19 cellular contexts compared by ENCODE assay signal in genomic region chrX:5898463-5898862, GRCh38.
"Had no signal": no experiment of that assay in that cellular context is flagged by ENCODE, and none has a peak within 500 bp of the region (broad histone marks: within the 10 kb centered on the region; RNA-seq: fewer than 3 reads in every experiment).

No MANE protein-coding gene starts in this region.

- H3K36me3 Mint-ChIP-seq: naive thymus-derived CD4-positive, alpha-beta T cell had no signal

- H3K9me3 ChIP-seq: colonic mucosa, gastroesophageal sphincter, psoas muscle, thoracic aorta, transverse colon had no signal

- H3K4me1 ChIP-seq: colonic mucosa, gastroesophageal sphincter, parathyroid adenoma, psoas muscle, stomach, transverse colon had no signal

- H3K4me3 ChIP-seq: colonic mucosa, gastroesophageal sphincter, lung, psoas muscle, skin epidermis, stomach, thoracic aorta, transverse colon had no signal

- H3K4me3 Mint-ChIP-seq: naive thymus-derived CD4-positive, alpha-beta T cell; nephron progenitor cell had no signal

- H3K27ac Mint-ChIP-seq: naive thymus-derived CD4-positive, alpha-beta T cell; nephron progenitor cell had no signal

- H2AFZ ChIP-seq: parathyroid adenoma had no signal

- ATAC-seq: gastroesophageal sphincter; left colon; left ventricle myocardium superior; naive thymus-derived CD4-positive, alpha-beta T cell; psoas muscle; sciatic nerve had no signal

- H3K27ac ChIP-seq: colonic mucosa, gastroesophageal sphincter, parathyroid adenoma, psoas muscle, skin epidermis, stomach, thoracic aorta, transverse colon had no signal

- H3K27me3 Mint-ChIP-seq: naive thymus-derived CD4-positive, alpha-beta T cell had no signal

- H3K4me1 Mint-ChIP-seq: naive thymus-derived CD4-positive, alpha-beta T cell; nephron progenitor cell had no signal

- DNase-seq: cerebellar nuclear complex; colonic mucosa; effector CD8-positive, alpha-beta T cell; glutamatergic neuron; left colon; left ventricle myocardium superior; naive thymus-derived CD4-positive, alpha-beta T cell; nephron progenitor cell; psoas muscle; stimulated activated naive CD4-positive, alpha-beta T cell; stomach; substantia nigra; transverse colon had no signal

- H3K79me2 ChIP-seq: parathyroid adenoma had no signal

- H3K9ac ChIP-seq: parathyroid adenoma had no signal

- H3K27me3 ChIP-seq: colonic mucosa, gastroesophageal sphincter, stomach, transverse colon had no signal

- H3K36me3 ChIP-seq: colonic mucosa, gastroesophageal sphincter, stomach, thoracic aorta, transverse colon had no signal
